8 cellular contexts compared by ENCODE assay signal in genomic region chr14:104650057-104650980, GRCh38. TPM values are rescaled to one million over a fixed set of nuclear protein-coding genes. Genes with fewer than 3 reads are reported as not detected.
DNase-seq lines count a peak whose midpoint lies in the region; ATAC-seq, FAIRE-seq and TF ChIP-seq lines count a peak whose summit lies in the region.

No MANE protein-coding gene starts in this region.

- H3K27me3 Mint-ChIP-seq in activated CD8-positive, alpha-beta T cell treated with anti-CD3 and anti-CD28 coated beads, Interleukin-2, amount 10 ng/mL, durations not matched to agents 7 days and 5 days (ENCODE audit: low read depth) = peaks cover 11% of the 10 kb centered on the region

- H3K9me3 ChIP-seq in H1 (ENCODE audit: insufficient read depth in 2 of 2, low read depth in 1 of 2, low read length in 1 of 2) (peaks cover 15 to 26% of the 10 kb centered on the region in 2 experiments), mesodermal cell (ENCODE audit: control insufficient read depth, low read length) (peaks cover 26% of the 10 kb centered on the region)

- H2BK5ac ChIP-seq in H1 (ENCODE audit: low read depth, low read length) = peak overlapping the region; percentile 75; the same call in 1 of the 2 replicates

- CTCF ChIA-PET in activated CD8-positive, alpha-beta T cell treated with anti-CD3 and anti-CD28 coated beads, Interleukin-2, amount 10 ng/mL, durations not matched to agents 7 days and 5 days (lab: Charles Lee) = interaction anchor here (1.0 kb wide), 1 partner anchor 59 kb away, joined by 4 read pairs; no protein-coding TSS in a partner anchor
- CTCF ChIA-PET in H1 (lab: Charles Lee; ENCODE audit: partially characterized antibody) = interaction anchor here (0.5 to 2.4 kb wide), 12 partner anchors 10 to 561 kb away, joined by 3 to 17 read pairs (median 4); no protein-coding TSS in a partner anchor

- peak; percentile 28 for DNase-seq in AG10803 (ENCODE audit: low read depth)
- DNase-seq in GM19239 (ENCODE audit: insufficient read length, low spot score) = peak; percentile 91
- peak; percentile 30 for DNase-seq in MV-4-11 (lab: John Stamatoyannopoulos, UW)
- peak; percentile 79 for DNase-seq in activated CD8-positive, alpha-beta T cell treated with anti-CD3 and anti-CD28 coated beads, Interleukin-2, amount 10 ng/mL, durations not matched to agents 7 days and 5 days
- peak; percentile 60 to 99 for DNase-seq in H1 (ENCODE audit: low read depth in 1 of 2, low spot score in 2 of 2)
- peak; percentile 37 for DNase-seq in stimulated activated CD8-positive, alpha-beta memory T cell treated with anti-CD3 and anti-CD28 coated beads, Interleukin-15, amount 100 ng/mL, for 1 hour (ENCODE audit: low read depth)

- TF ChIP-seq RAD21 in H1 (IDR thresholded peaks at IDR 0.05 in 1 of 2, conservative IDR thresholded peaks at IDR 0.05 in 1 of 2; ENCODE audit: low read depth in 2 of 2, low read length in 2 of 2) = peak; percentile 87 to 95

- H2AK5ac ChIP-seq in H1 (ENCODE audit: low read depth, low read length) = no peak overlapping the region

- H3K4ac ChIP-seq in H1 (replicated peaks; ENCODE audit: insufficient read length, low read depth, low read length) = no peak overlapping the region

- H3K79me1 ChIP-seq in H1 (ENCODE audit: low read depth, low read length) = no peaks in the 10 kb centered on the region

- no peak overlapping the region for H3K23ac ChIP-seq in H1 (ENCODE audit: insufficient read length)

- POLR2A ChIA-PET in activated CD8-positive, alpha-beta T cell treated with anti-CD3 and anti-CD28 coated beads, Interleukin-2, amount 10 ng/mL, durations not matched to agents 7 days and 5 days (lab: Charles Lee) = no interaction called here
- POLR2A ChIA-PET in H1 (lab: Charles Lee; ENCODE audit: partially characterized antibody) = interaction anchor here (0.6 to 1.1 kb wide), 2 partner anchors 56 to 72 kb away, joined by 3 read pairs; no protein-coding TSS in a partner anchor

- peak overlapping the region; percentile 88 for H2AFZ ChIP-seq in H1 (ENCODE audit: low read length)

- peak overlapping the region; percentile 50 to 80 for H3K4me2 ChIP-seq in H1 (ENCODE audit: insufficient read depth in 1 of 2, low read depth in 2 of 2, low read length in 2 of 2)

- H3K9ac ChIP-seq in H1 (replicated peaks in 1 of 4; ENCODE audit: extremely low read depth in 1 of 4, low read depth in 3 of 4, low read length in 3 of 4) = peak overlapping the region in 2 of 4 experiments; percentile 9 to 29; a peak in 4 of 7 replicates

- H3K79me2 ChIP-seq in H1 (ENCODE audit: control insufficient read depth in 1 of 2, insufficient read depth in 2 of 2, low read length in 2 of 2) = no peaks in the 10 kb centered on the region

- H4K8ac ChIP-seq in H1 (ENCODE audit: extremely low read depth, insufficient read depth, low read length) = no peak overlapping the region; the same call in 1 of the 2 replicates

- no peak overlapping the region for H3K14ac ChIP-seq in H1 (ENCODE audit: insufficient read length)

- H3K18ac ChIP-seq in H1 (ENCODE audit: extremely low read depth, low read length) = peak overlapping the region; percentile 97

- FAIRE-seq in GM19239 (lab: Jason Lieb, UNC) (peak; percentile 82), H1 (lab: Jason Lieb, UNC) (no peak)

- H2BK15ac ChIP-seq in H1 (ENCODE audit: low read length) = peak overlapping the region; percentile 29; the same call in 1 of the 2 replicates

- no peaks in the 10 kb centered on the region for H3K36me3 Mint-ChIP-seq in activated CD8-positive, alpha-beta T cell treated with anti-CD3 and anti-CD28 coated beads, Interleukin-2, amount 10 ng/mL, durations not matched to agents 7 days and 5 days (ENCODE audit: low read depth)

- TF ChIP-seq EP300 in H1 (IDR thresholded peaks at IDR 0.05; ENCODE audit: borderline replicate concordance in 1 of 2, low read depth in 2 of 2, low read length in 2 of 2) = peak in 1 of 2 experiments; percentile 35; a peak in 1 of 3 replicates

- 24% methylated on average over 21 of the region's 56 CpGs; no CpG with 5 or more reads in 1 of the 2 experiments for WGBS in H1 (ENCODE audit: extremely low coverage in 1 of 2, insufficient coverage in 1 of 2, insufficient read length in 1 of 2, insufficient replicate concordance in 2 of 2, low coverage in 1 of 2, low lambda C conversion rate in 2 of 2, missing lambda C conversion rate in 1 of 2), 2 experiments
- 9 to 12% methylated on average over 16 to 48 of the region's 56 CpGs for WGBS in mesodermal cell (ENCODE audit: insufficient coverage in 2 of 2), 2 experiments

- peak overlapping the region; percentile 71 for H4K5ac ChIP-seq in H1 (ENCODE audit: insufficient read length, low read depth, low read length)

- H4K20me1 ChIP-seq in H1 (replicated peaks in 1 of 2; ENCODE audit: control insufficient read depth in 1 of 2, insufficient read depth in 2 of 2, low read length in 2 of 2) = no peaks in the 10 kb centered on the region

- H3K9me3 Mint-ChIP-seq in activated CD8-positive, alpha-beta T cell treated with anti-CD3 and anti-CD28 coated beads, Interleukin-2, amount 10 ng/mL, durations not matched to agents 7 days and 5 days (ENCODE audit: insufficient read depth) = peaks cover 15% of the 10 kb centered on the region

- H2BK20ac ChIP-seq in H1 (ENCODE audit: low read length) = peak overlapping the region; percentile 66; the same call in 1 of the 2 replicates

- no peak overlapping the region for H3K27ac ChIP-seq in H1 (ENCODE audit: low read depth, low read length)
- no peak overlapping the region for H3K27ac ChIP-seq in mesodermal cell (ENCODE audit: low read depth, low read length, severe bottlenecking)

- TF ChIP-seq CTCF in AG10803 (conservative IDR thresholded peaks at IDR 0.05; ENCODE audit: low read length) = peak; percentile 83
- TF ChIP-seq CTCF in H1 (IDR thresholded peaks at IDR 0.05; ENCODE audit: control extremely low read depth in 1 of 3, insufficient read depth in 1 of 3, low read depth in 1 of 3, low read length in 3 of 3) = peak; percentile 91 to 99 (median 99)

- peak overlapping the region; percentile 64 for H3K4me3 ChIP-seq in AG10803 (ENCODE audit: low read length)
- peak overlapping the region; percentile 63 to 92 (median 81) for H3K4me3 ChIP-seq in H1 (ENCODE audit: extremely low read depth in 1 of 4, insufficient read depth in 2 of 4, low read depth in 3 of 4, low read length in 4 of 4)
- H3K4me3 ChIP-seq in mesodermal cell (ENCODE audit: extremely low read depth, insufficient read depth, low read length, poor library complexity, severe bottlenecking) = peak overlapping the region; percentile 47

- peaks cover 0 to 2% (median under 1%) of the 10 kb centered on the region in 4 experiments; a peak in 2 of 7 replicates for H3K27me3 ChIP-seq in H1 (replicated peaks in 1 of 4; ENCODE audit: control insufficient read depth in 3 of 4, extremely low read depth in 1 of 4, insufficient read depth in 3 of 4, low read length in 3 of 4)

- H3K56ac ChIP-seq in H1 (replicated peaks; ENCODE audit: insufficient read length, low read depth, low read length) = no peak overlapping the region

- TF ChIP-seq POLR2A in H1 (IDR thresholded peaks at IDR 0.05; ENCODE audit: control extremely low read depth in 1 of 2, low read depth in 2 of 2, low read length in 2 of 2) = 0 out of 3 replicates have a peak, but pooled peaks of 1 of the 2 experiments have one; percentile 33

- H3K4me1 ChIP-seq in H1 (replicated peaks in 1 of 4; ENCODE audit: control insufficient read depth in 3 of 4, insufficient read depth in 4 of 4, low read length in 3 of 4) = no peaks in the 10 kb centered on the region; a peak in 1 of 7 replicates
- no peaks in the 10 kb centered on the region for H3K4me1 ChIP-seq in mesodermal cell (ENCODE audit: control insufficient read depth, insufficient read depth, low read length, poor library complexity, severe bottlenecking)

- no peaks in the 10 kb centered on the region for H3K4me1 Mint-ChIP-seq in activated CD8-positive, alpha-beta T cell treated with anti-CD3 and anti-CD28 coated beads, Interleukin-2, amount 10 ng/mL, durations not matched to agents 7 days and 5 days (ENCODE audit: low read depth)

- peak overlapping the region; percentile 96 for H2BK120ac ChIP-seq in H1 (replicated peaks; ENCODE audit: low read depth, low read length)

- no peaks in the 10 kb centered on the region for H3K36me3 ChIP-seq in H1 (ENCODE audit: control insufficient read depth in 2 of 4, insufficient read depth in 4 of 4, low read length in 3 of 4)
- H3K36me3 ChIP-seq in mesodermal cell (ENCODE audit: control insufficient read depth, insufficient read depth, low read length) = no peaks in the 10 kb centered on the region

- H2BK12ac ChIP-seq in H1 (ENCODE audit: low read depth, low read length) = peak overlapping the region; percentile 80; the same call in 1 of the 2 replicates

- peak; percentile 95 for ATAC-seq in activated CD8-positive, alpha-beta T cell treated with anti-CD3 and anti-CD28 coated beads, Interleukin-2, amount 10 ng/mL, durations not matched to agents 7 days and 5 days
- no peak for ATAC-seq in GM21786 (IDR thresholded peaks at IDR 0.05; ENCODE audit: unreplicated experiment)

- no peak overlapping the region for H3K27ac Mint-ChIP-seq in activated CD8-positive, alpha-beta T cell treated with anti-CD3 and anti-CD28 coated beads, Interleukin-2, amount 10 ng/mL, durations not matched to agents 7 days and 5 days

- no peaks in the 10 kb centered on the region for H3K23me2 ChIP-seq in H1 (ENCODE audit: low read depth, low read length)

- peak overlapping the region; percentile 43 for H3K4me3 Mint-ChIP-seq in activated CD8-positive, alpha-beta T cell treated with anti-CD3 and anti-CD28 coated beads, Interleukin-2, amount 10 ng/mL, durations not matched to agents 7 days and 5 days

- H4K91ac ChIP-seq in H1 (replicated peaks; ENCODE audit: insufficient read length, low read length) = peak overlapping the region; percentile 91

RNA-seq across cellular contexts. Expression of gene INF2, which starts 39.1 kb away (rescaled TPM):
- total RNA-seq in activated CD8-positive, alpha-beta T cell treated with anti-CD3 and anti-CD28 coated beads, Interleukin-2, amount 10 ng/mL, durations not matched to agents 7 days and 5 days = 100 to 1,000 TPM; 155 to 159 TPM
- total RNA-seq in H1 (2021; fragmentation: NEBNext Ultra II Directional; extraction: Animal tissue kit (Norgen Biotek cat#: 25700)) = 54.0 and 59.5 TPM in 2 replicates
- 29.1 and 42.3 TPM in 2 replicates for polyA plus RNA-seq in H1 (2011; rRNA removed)
- 28.5 TPM for polyA plus RNA-seq in H1 (2011; cell fraction: cytosol; rRNA removed)
- 143 TPM for polyA plus RNA-seq in H1 (2011; cell fraction: nucleus; rRNA removed)
- polyA plus RNA-seq in H1 (2012, experiment 1 of 2) = 27.3 to 49.9 TPM (median 47.0 TPM) in 4 replicates
- polyA plus RNA-seq in H1 (2012, experiment 2 of 2) = 33.6 TPM
- 36.0 TPM for polyA plus RNA-seq in H1 (2013, experiment 1 of 2)
- polyA plus RNA-seq in H1 (2013, experiment 2 of 2) = 32.6 TPM
- polyA minus RNA-seq in H1 (2011; rRNA and poly(A)+ RNA removed) = 12.8 and 15.1 TPM in 2 replicates
- polyA minus RNA-seq in H1 (2011; cell fraction: cytosol; rRNA and poly(A)+ RNA removed) = 22.1 TPM
- polyA minus RNA-seq in H1 (2011; cell fraction: nucleus; rRNA and poly(A)+ RNA removed) = 27.8 TPM
- 58.2 TPM for polyA plus RNA-seq in mesodermal cell (2013, experiment 1 of 2)
- polyA plus RNA-seq in mesodermal cell (2013, experiment 2 of 2) = 54.6 TPM

RNA-seq across cellular contexts. Expression of gene TMEM179, which starts 45.7 kb away (rescaled TPM):
- total RNA-seq in activated CD8-positive, alpha-beta T cell treated with anti-CD3 and anti-CD28 coated beads, Interleukin-2, amount 10 ng/mL, durations not matched to agents 7 days and 5 days = not detected
- 2.9 TPM in 2 replicates for total RNA-seq in H1 (2021; fragmentation: NEBNext Ultra II Directional; extraction: Animal tissue kit (Norgen Biotek cat#: 25700))
- 4.0 and 4.6 TPM in 2 replicates for polyA plus RNA-seq in H1 (2011; rRNA removed)
- 3.7 TPM for polyA plus RNA-seq in H1 (2011; cell fraction: cytosol; rRNA removed)
- polyA plus RNA-seq in H1 (2011; cell fraction: nucleus; rRNA removed) = 4.6 TPM
- polyA plus RNA-seq in H1 (2012, experiment 1 of 2) = 1.7 to 6.0 TPM (median 4.1 TPM) in 4 replicates
- polyA plus RNA-seq in H1 (2012, experiment 2 of 2) = 1.8 TPM
- polyA plus RNA-seq in H1 (2013, experiment 1 of 2) = 1.8 TPM
- 1.9 TPM for polyA plus RNA-seq in H1 (2013, experiment 2 of 2)
- polyA minus RNA-seq in H1 (2011; rRNA and poly(A)+ RNA removed) = 1.1 and 3.6 TPM in 2 replicates
- polyA minus RNA-seq in H1 (2011; cell fraction: cytosol; rRNA and poly(A)+ RNA removed) = 2.4 TPM
- 3.4 TPM for polyA minus RNA-seq in H1 (2011; cell fraction: nucleus; rRNA and poly(A)+ RNA removed)
- polyA plus RNA-seq in mesodermal cell (2013, experiment 1 of 2) = 0.92 TPM
- polyA plus RNA-seq in mesodermal cell (2013, experiment 2 of 2) = 0.20 TPM

Comparison
In these comparisons a context has a peak if more than half of its experiments do, and no peak if none do; other contexts are left out.
1. DNase-seq: peak in every context shown above with its lines; median percentile 91 in GM19239; 80 in H1; 79 in activated CD8-positive, alpha-beta T cell treated with anti-CD3 and anti-CD28 coated beads, Interleukin-2, amount 10 ng/mL, durations not matched to agents 7 days and 5 days; 37 in stimulated activated CD8-positive, alpha-beta memory T cell treated with anti-CD3 and anti-CD28 coated beads, Interleukin-15, amount 100 ng/mL, for 1 hour; 30 in MV-4-11; 28 in AG10803.